Comparison of ENCODE assay signal across 1 cellular context in genomic region chr2:63588385-63589147, GRCh38.
TF ChIP-seq lines count a peak whose summit lies in the region.

Gene MDH1 (plus strand): TSS chr2:63588963. CDS start chr2:63589044, 81 bp downstream.
Gene WDPCP (minus strand): TSS chr2:63588477. CDS start chr2:63588271, 206 bp downstream.

TF ChIP-seq in liver, 16 proteins besides CTCF, POLR2A, EP300 and RAD21 (continued from another document):
- TF ChIP-seq ZBTB33 (IDR thresholded peaks at IDR 0.05) (peak; percentile 77), GABPA (IDR thresholded peaks at IDR 0.05 in 1 of 2, conservative IDR thresholded peaks at IDR 0.05 in 1 of 2) (peak; percentile 73 to 92), NR2F2 (IDR thresholded peaks at IDR 0.05) (peak; percentile 76), JUND (IDR thresholded peaks at IDR 0.05) (peak; percentile 53 to 67)
